ENCODE assay signal across 24 cellular contexts in the genomic region with DNA sequence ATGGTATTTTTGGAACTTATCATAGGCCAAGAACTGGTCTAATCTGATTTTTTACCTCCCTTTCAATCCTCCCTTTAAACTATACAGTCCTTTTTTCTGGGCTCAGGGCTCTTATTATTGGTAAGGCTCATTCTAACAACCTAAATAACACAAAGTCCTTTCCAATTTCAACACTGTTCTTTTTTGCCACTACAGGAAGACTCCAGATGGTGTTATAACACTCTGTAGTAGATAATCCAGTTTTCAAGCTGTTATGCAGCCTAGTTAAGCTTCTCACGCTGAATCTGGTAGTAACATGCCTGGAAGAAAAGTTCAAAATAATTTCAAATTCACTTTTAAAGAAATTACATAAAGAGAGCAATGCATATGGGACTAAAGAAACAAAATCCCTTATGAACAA. TPM values are rescaled to one million over a fixed set of nuclear protein-coding genes. Genes with fewer than 3 reads are reported as not detected.
DNase-seq lines count a peak whose midpoint lies in the region; ATAC-seq and TF ChIP-seq lines count a peak whose summit lies in the region.
"Had no signal": no experiment of that assay in that cellular context is flagged by ENCODE, and none has a peak within 500 bp of the region (broad histone marks: within the 10 kb centered on the region; RNA-seq: fewer than 3 reads in every experiment).

No MANE protein-coding gene starts in this region.

- no peaks in the 10 kb centered on the region for H3F3A ChIP-seq in GM23338 (replicated peaks; ENCODE audit: low read depth)

- H3K36me3 Mint-ChIP-seq in GM23338 (ENCODE audit: low read depth) (peaks cover 17% of the 10 kb centered on the region), mesothelial cell of epicardium (peaks cover 34% of the 10 kb centered on the region)

- H3K4me2 ChIP-seq in GM23338 = peak overlapping the region; percentile 50; the same call in 1 of the 2 replicates
- H3K4me2 ChIP-seq: A549 had no signal

- H3K4me3 ChIP-seq in GM23338 = no peak overlapping the region
- H3K4me3 ChIP-seq: A549 had no signal

- H3K36me3 ChIP-seq in GM23338 (ENCODE audit: insufficient read depth) = peaks cover 10% of the 10 kb centered on the region; the same call in 1 of the 2 replicates

- H3K9me3 Mint-ChIP-seq in GM23338 (no peaks in the 10 kb centered on the region), mesothelial cell of epicardium (no peaks in the 10 kb centered on the region)
- H3K9me3 Mint-ChIP-seq: CD4-positive, alpha-beta memory T cell had no signal

- H2AFZ ChIP-seq in GM23338 = no peak overlapping the region

- ATAC-seq in GM23338 = no peak
- no peak for ATAC-seq in GM21447 (IDR thresholded peaks at IDR 0.05; ENCODE audit: unreplicated experiment)
- ATAC-seq: A549, PC-3, SK-N-SH treated with all-trans-retinoic acid at 6 μM for 48 hours had no signal

- DNase-seq in GM23338 (ENCODE audit: low spot score) (no peak), NCI-H82 (lab: John Stamatoyannopoulos, UW) (peak; percentile 90), cerebellar cortex (ENCODE audit: low spot score) (peak; percentile 76), glomerular visceral epithelial cell (ENCODE audit: extremely low spot score) (no peak), mesothelial cell of epicardium (ENCODE audit: low spot score in 2 of 2, unreplicated experiment in 2 of 2) (no peak), Kasumi-1 (lab: John Stamatoyannopoulos, UW) (no peak)
- DNase-seq: AML-193; CD4-positive, alpha-beta memory T cell; COR-L47; DMS79 treated with DMSO at 0.1 percent for 48 hours; H7; NCI-H1092 treated with DMSO at 0.1 percent for 48 hours; NCI-H1436; NCI-H187; NCI-H2081 treated with DMSO at 0.1 percent for 48 hours; NCI-H2171; NCI-H226; NCI-H510A; NCI-H748 treated with DMSO at 0.1 percent for 48 hours; NK-92 treated with Interleukin-12 subunit alpha and Interleukin-12 subunit beta, amount 100 ng/mL, for 24 hours; PC-3 had no signal

- H3K27ac Mint-ChIP-seq in GM23338 (peak overlapping the region; percentile 46; the same call in 1 of the 2 replicates), mesothelial cell of epicardium (no peak overlapping the region)
- H3K27ac Mint-ChIP-seq: CD4-positive, alpha-beta memory T cell had no signal

- H3K9me2 ChIP-seq in GM23338 (ENCODE audit: insufficient read depth) = peaks cover 3% of the 10 kb centered on the region; the same call in 1 of the 2 replicates

- no peak for TF ChIP-seq CTCF in GM23338 (conservative IDR thresholded peaks at IDR 0.05; ENCODE audit: low read depth in 2 of 2)
- no peak for TF ChIP-seq CTCF in mesothelial cell of epicardium (IDR thresholded peaks at IDR 0.05; ENCODE audit: unreplicated experiment)

- H3K27me3 ChIP-seq in GM23338 (ENCODE audit: insufficient read depth) = no peaks in the 10 kb centered on the region

- no peaks in the 10 kb centered on the region for H3K79me2 ChIP-seq in GM23338 (replicated peaks; ENCODE audit: insufficient read depth)

- no peaks in the 10 kb centered on the region for H4K20me1 ChIP-seq in GM23338 (replicated peaks; ENCODE audit: insufficient read depth)

- peaks cover 49% of the 10 kb centered on the region for H3K4me1 Mint-ChIP-seq in GM23338
- H3K4me1 Mint-ChIP-seq in mesothelial cell of epicardium = peaks cover 27% of the 10 kb centered on the region

- no peaks in the 10 kb centered on the region for H3K27me3 Mint-ChIP-seq in GM23338 (ENCODE audit: insufficient read depth, low read depth, poor library complexity)
- no peaks in the 10 kb centered on the region for H3K27me3 Mint-ChIP-seq in mesothelial cell of epicardium (ENCODE audit: low read depth)
- H3K27me3 Mint-ChIP-seq: CD4-positive, alpha-beta memory T cell had no signal

- peaks cover 48% of the 10 kb centered on the region for H3K4me1 ChIP-seq in GM23338 (ENCODE audit: insufficient read depth)

- peak overlapping the region; percentile 35; the same call in 1 of the 2 replicates for H3K27ac ChIP-seq in GM23338 (ENCODE audit: low read depth)
- H3K27ac ChIP-seq: A549 had no signal

- H3K4me3 Mint-ChIP-seq in GM23338 (no peak overlapping the region), mesothelial cell of epicardium (no peak overlapping the region)
- H3K4me3 Mint-ChIP-seq: CD4-positive, alpha-beta memory T cell had no signal

TF ChIP-seq in GM23338, 12 proteins besides CTCF, POLR2A, EP300 and RAD21:
- TF ChIP-seq STAT1 (IDR thresholded peaks at IDR 0.05; ENCODE audit: unreplicated experiment) = no peak
- TF ChIP-seq, protein P1, sequence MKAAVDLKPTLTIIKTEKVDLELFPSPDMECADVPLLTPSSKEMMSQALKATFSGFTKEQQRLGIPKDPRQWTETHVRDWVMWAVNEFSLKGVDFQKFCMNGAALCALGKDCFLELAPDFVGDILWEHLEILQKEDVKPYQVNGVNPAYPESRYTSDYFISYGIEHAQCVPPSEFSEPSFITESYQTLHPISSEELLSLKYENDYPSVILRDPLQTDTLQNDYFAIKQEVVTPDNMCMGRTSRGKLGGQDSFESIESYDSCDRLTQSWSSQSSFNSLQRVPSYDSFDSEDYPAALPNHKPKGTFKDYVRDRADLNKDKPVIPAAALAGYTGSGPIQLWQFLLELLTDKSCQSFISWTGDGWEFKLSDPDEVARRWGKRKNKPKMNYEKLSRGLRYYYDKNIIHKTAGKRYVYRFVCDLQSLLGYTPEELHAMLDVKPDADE (IDR thresholded peaks at IDR 0.05) = no peak
- TF ChIP-seq ZNF462 (CRISPR knock-in tag; IDR thresholded peaks at IDR 0.05) = no peak

RNA-seq across cellular contexts. Expression of gene MPP4, which starts 3.1 kb away (rescaled TPM):
- 0.35 TPM in 1 of 2 replicates, not detected in the other for total RNA-seq in GM23338 (2014; rRNA removed; shearing (Covaris generic))
- polyA plus RNA-seq in GM23338 (2016; fragmentation: Nextera tagmentation; extraction: Ambion mirVana) = 0.09 TPM in 1 of 2 replicates, not detected in the other
- total RNA-seq in mesothelial cell of epicardium = 0.18 to 0.27 TPM (median 0.27 TPM) in 3 replicates
- total RNA-seq: CD4-positive, alpha-beta memory T cell; H7 had no signal
- polyA plus RNA-seq: CD4-positive, alpha-beta memory T cell had no signal

RNA-seq across cellular contexts. Expression of gene TMEM237, which starts 58.3 kb away (rescaled TPM):
- 42.0 and 57.7 TPM in 2 replicates for total RNA-seq in GM23338 (2014; rRNA removed; shearing (Covaris generic))
- polyA plus RNA-seq in GM23338 (2016; fragmentation: Nextera tagmentation; extraction: Ambion mirVana) = 46.3 and 48.9 TPM in 2 replicates
- total RNA-seq in mesothelial cell of epicardium = 44.1 to 52.7 TPM (median 50.0 TPM) in 3 replicates

Comparison
In these comparisons a context has a peak if more than half of its experiments do, and no peak if none do; other contexts are left out.
1. DNase-seq: peak in NCI-H82 (single experiment) and cerebellar cortex (single experiment); none in GM23338 (single experiment), glomerular visceral epithelial cell (single experiment), mesothelial cell of epicardium (0 of 2) and Kasumi-1 (0 of 2).